ENCODE assay signal across 12 cellular contexts in genomic region chr22:38760477-38761201, GRCh38. TPM values are rescaled to one million over a fixed set of nuclear protein-coding genes. Genes with fewer than 3 reads are reported as not detected.
DNase-seq lines count a peak whose midpoint lies in the region; TF ChIP-seq lines count a peak whose summit lies in the region.
"Had no signal": no experiment of that assay in that cellular context is flagged by ENCODE, and none has a peak within 500 bp of the region (broad histone marks: within the 10 kb centered on the region; RNA-seq: fewer than 3 reads in every experiment).

No MANE protein-coding gene starts in this region.

- peak overlapping the region; percentile 6 for H3K9ac ChIP-seq in neural cell (ENCODE audit: low read length)
- H3K9ac ChIP-seq: KMS-11 had no signal

- no peak overlapping the region for H3K4me3 ChIP-seq in WERI-Rb-1 (ENCODE audit: low read depth, low read length)
- H3K4me3 ChIP-seq in neural cell (ENCODE audit: low read length) = no peak overlapping the region

- no peaks in the 10 kb centered on the region for H3K79me2 ChIP-seq in neural cell (replicated peaks; ENCODE audit: insufficient read depth, low read length)

- TF ChIP-seq EP300 in neural cell (conservative IDR thresholded peaks at IDR 0.05; ENCODE audit: poor library complexity, severe bottlenecking) = no peak

- H3K27ac ChIP-seq in WERI-Rb-1 (peak overlapping the region; percentile 36), neural cell (ENCODE audit: low read length) (no peak overlapping the region)
- H3K27ac ChIP-seq: 22Rv1, epithelial cell of prostate, KMS-11 had no signal

- no peaks in the 10 kb centered on the region for H3K27me3 Mint-ChIP-seq in activated T-helper 2 cell treated with anti-CD3 and anti-CD28 coated beads, Interferon-gamma antibody, Interleukin-2, Interleukin-4, amounts not matched to agents 10 μg/mL and 5 μg/mL and 100 μg/mL, durations not matched to agents 14 hours and 24 hours and 36 hours (ENCODE audit: low read depth)

- H2AFZ ChIP-seq in neural cell (ENCODE audit: low read depth, low read length) = no peak overlapping the region

- TF ChIP-seq CTCF in WERI-Rb-1 (IDR thresholded peaks at IDR 0.05; ENCODE audit: low read depth, low read length) = no peak
- TF ChIP-seq CTCF in neural cell (IDR thresholded peaks at IDR 0.05; ENCODE audit: poor library complexity, severe bottlenecking) = no peak

- H3K9me3 Mint-ChIP-seq in activated T-helper 2 cell treated with anti-CD3 and anti-CD28 coated beads, Interferon-gamma antibody, Interleukin-2, Interleukin-4, amounts not matched to agents 10 μg/mL and 5 μg/mL and 100 μg/mL, durations not matched to agents 14 hours and 24 hours and 36 hours = no peaks in the 10 kb centered on the region

- no peaks in the 10 kb centered on the region for H3K9me3 ChIP-seq in WERI-Rb-1 (ENCODE audit: severe bottlenecking)
- H3K9me3 ChIP-seq in neural cell (ENCODE audit: low read length) = no peaks in the 10 kb centered on the region

- no peaks in the 10 kb centered on the region for H3F3A ChIP-seq in neural cell (ENCODE audit: insufficient read depth, low read length, poor library complexity, severe bottlenecking)

- no peaks in the 10 kb centered on the region for H4K20me1 ChIP-seq in neural cell (ENCODE audit: insufficient read depth)

- no peak overlapping the region for H3K27ac Mint-ChIP-seq in activated T-helper 2 cell treated with anti-CD3 and anti-CD28 coated beads, Interferon-gamma antibody, Interleukin-2, Interleukin-4, amounts not matched to agents 10 μg/mL and 5 μg/mL and 100 μg/mL, durations not matched to agents 14 hours and 24 hours and 36 hours

- no peak for TF ChIP-seq RAD21 in neural cell (conservative IDR thresholded peaks at IDR 0.05)

- H3K4me2 ChIP-seq in neural cell (ENCODE audit: low read length) = no peak overlapping the region
- H3K4me2 ChIP-seq: KMS-11 had no signal

- DNase-seq in DMS 273 (lab: John Stamatoyannopoulos, UW; ENCODE audit: unreplicated experiment) (peak; percentile 77), DMS 273 treated with DMSO at 0.1 percent for 48 hours (lab: John Stamatoyannopoulos, UW) (no peak), NCI-H1436 treated with DMSO at 0.1 percent for 48 hours (lab: John Stamatoyannopoulos, UW) (peak; percentile 59), WERI-Rb-1 (peak; percentile 65), ureter (ENCODE audit: low spot score) (no peak)
- DNase-seq in activated CD4-positive, alpha-beta T cell treated with anti-CD3 and anti-CD28 coated beads, Interleukin-2, amount 50 U/mL, for 1 hour = no peak
- no peak for DNase-seq in activated T-helper 2 cell treated with anti-CD3 and anti-CD28 coated beads, Interferon-gamma antibody, Interleukin-2, Interleukin-4, amounts not matched to agents 10 μg/mL and 5 μg/mL and 100 μg/mL, durations not matched to agents 14 hours and 24 hours and 36 hours (ENCODE audit: low spot score)
- DNase-seq: kidney had no signal

- intact Hi-C loops in activated T-helper 2 cell treated with anti-CD3 and anti-CD28 coated beads, Interferon-gamma antibody, Interleukin-2, Interleukin-4, amounts not matched to agents 10 μg/mL and 5 μg/mL and 100 μg/mL, durations not matched to agents 14 hours and 24 hours and 36 hours (cut with micrococcal nuclease) = no loop called here

- no peaks in the 10 kb centered on the region; the same call in 1 of the 2 replicates for H3K36me3 ChIP-seq in WERI-Rb-1
- no peaks in the 10 kb centered on the region for H3K36me3 ChIP-seq in neural cell (ENCODE audit: insufficient read depth, low read length)

- no peaks in the 10 kb centered on the region for H3K36me3 Mint-ChIP-seq in activated T-helper 2 cell treated with anti-CD3 and anti-CD28 coated beads, Interferon-gamma antibody, Interleukin-2, Interleukin-4, amounts not matched to agents 10 μg/mL and 5 μg/mL and 100 μg/mL, durations not matched to agents 14 hours and 24 hours and 36 hours (ENCODE audit: low read depth)

- H3K4me1 Mint-ChIP-seq in activated T-helper 2 cell treated with anti-CD3 and anti-CD28 coated beads, Interferon-gamma antibody, Interleukin-2, Interleukin-4, amounts not matched to agents 10 μg/mL and 5 μg/mL and 100 μg/mL, durations not matched to agents 14 hours and 24 hours and 36 hours (ENCODE audit: low read depth) = peaks cover 24% of the 10 kb centered on the region

- H3K27me3 ChIP-seq in WERI-Rb-1 (ENCODE audit: insufficient read depth, low read depth, severe bottlenecking) = no peaks in the 10 kb centered on the region
- H3K27me3 ChIP-seq in neural cell (ENCODE audit: insufficient read depth, low read depth, low read length) = no peaks in the 10 kb centered on the region

- no peak overlapping the region for H3K4me3 Mint-ChIP-seq in activated T-helper 2 cell treated with anti-CD3 and anti-CD28 coated beads, Interferon-gamma antibody, Interleukin-2, Interleukin-4, amounts not matched to agents 10 μg/mL and 5 μg/mL and 100 μg/mL, durations not matched to agents 14 hours and 24 hours and 36 hours (ENCODE audit: low read depth)

- no peaks in the 10 kb centered on the region for H3K9me2 ChIP-seq in neural cell (ENCODE audit: insufficient read depth, low read length)

TF ChIP-seq in neural cell, 6 proteins besides CTCF, POLR2A, EP300 and RAD21:
- TF ChIP-seq MXI1 (conservative IDR thresholded peaks at IDR 0.05; ENCODE audit: poor library complexity, severe bottlenecking) (no peak), SMC3 (conservative IDR thresholded peaks at IDR 0.05; ENCODE audit: poor library complexity) (no peak), TAF1 (IDR thresholded peaks at IDR 0.05; ENCODE audit: low read depth) (no peak), EZH2 (IDR thresholded peaks at IDR 0.05; ENCODE audit: borderline replicate concordance, insufficient read depth, low read length, poor library complexity, severe bottlenecking) (no peak), POLR2AphosphoS5 (IDR thresholded peaks at IDR 0.05) (no peak), REST (IDR thresholded peaks at IDR 0.05; ENCODE audit: borderline replicate concordance) (no peak)

RNA-seq across cellular contexts. Expression of gene SUN2, which starts 4.8 kb away (rescaled TPM):
- 156 and 172 TPM in 2 replicates for polyA plus RNA-seq in neural cell
- 111 and 142 TPM in 2 replicates for polyA minus RNA-seq in neural cell
- 186 TPM for total RNA-seq in ureter
- 121 and 123 TPM in 2 replicates for total RNA-seq in activated T-helper 2 cell treated with anti-CD3 and anti-CD28 coated beads, Interferon-gamma antibody, Interleukin-2, Interleukin-4, amounts not matched to agents 10 μg/mL and 5 μg/mL and 100 μg/mL, durations not matched to agents 14 hours and 24 hours and 36 hours

RNA-seq across cellular contexts. Expression of gene DNAL4, which starts 33.3 kb away (rescaled TPM):
- polyA plus RNA-seq in neural cell = 94.4 and 95.0 TPM in 2 replicates
- polyA minus RNA-seq in neural cell = 31.5 and 35.8 TPM in 2 replicates
- 27.3 TPM for total RNA-seq in ureter
- 4.7 and 6.1 TPM in 2 replicates for total RNA-seq in activated T-helper 2 cell treated with anti-CD3 and anti-CD28 coated beads, Interferon-gamma antibody, Interleukin-2, Interleukin-4, amounts not matched to agents 10 μg/mL and 5 μg/mL and 100 μg/mL, durations not matched to agents 14 hours and 24 hours and 36 hours

RNA-seq across cellular contexts. Expression of gene GTPBP1, which starts 54.9 kb away (rescaled TPM):
- 31.9 TPM in 2 replicates for polyA plus RNA-seq in neural cell
- 65.1 and 69.4 TPM in 2 replicates for polyA minus RNA-seq in neural cell
- 72.0 TPM for total RNA-seq in ureter
- 101 and 106 TPM in 2 replicates for total RNA-seq in activated T-helper 2 cell treated with anti-CD3 and anti-CD28 coated beads, Interferon-gamma antibody, Interleukin-2, Interleukin-4, amounts not matched to agents 10 μg/mL and 5 μg/mL and 100 μg/mL, durations not matched to agents 14 hours and 24 hours and 36 hours

RNA-seq across cellular contexts. Expression of gene JOSD1, which starts 59.9 kb away (rescaled TPM):
- polyA plus RNA-seq in neural cell = 63.5 and 71.3 TPM in 2 replicates
- 65.4 and 77.4 TPM in 2 replicates for polyA minus RNA-seq in neural cell
- 39.7 TPM for total RNA-seq in ureter
- total RNA-seq in activated T-helper 2 cell treated with anti-CD3 and anti-CD28 coated beads, Interferon-gamma antibody, Interleukin-2, Interleukin-4, amounts not matched to agents 10 μg/mL and 5 μg/mL and 100 μg/mL, durations not matched to agents 14 hours and 24 hours and 36 hours = 101 and 105 TPM in 2 replicates

Comparison
In these comparisons a context has a peak if more than half of its experiments do, and no peak if none do; other contexts are left out.
1. DNase-seq: peak in DMS 273 (single experiment), NCI-H1436 treated with DMSO at 0.1 percent for 48 hours (single experiment) and WERI-Rb-1 (single experiment); none in DMS 273 treated with DMSO at 0.1 percent for 48 hours (single experiment), ureter (single experiment), activated CD4-positive, alpha-beta T cell treated with anti-CD3 and anti-CD28 coated beads, Interleukin-2, amount 50 U/mL, for 1 hour (single experiment) and activated T-helper 2 cell treated with anti-CD3 and anti-CD28 coated beads, Interferon-gamma antibody, Interleukin-2, Interleukin-4, amounts not matched to agents 10 μg/mL and 5 μg/mL and 100 μg/mL, durations not matched to agents 14 hours and 24 hours and 36 hours (single experiment).